ENCODE assay signal across 1 cellular context in genomic region chr7:159328096-159328495, GRCh38.
TF ChIP-seq lines count a peak whose summit lies in the region.

No MANE protein-coding gene starts in this region.

TF ChIP-seq in K562, 482 proteins besides CTCF, POLR2A, EP300 and RAD21 (continued from another document):
- TF ChIP-seq HSF4 (CRISPR knock-in tag; IDR thresholded peaks at IDR 0.05; ENCODE audit: borderline replicate concordance) (no peak), HNRNPLL (IDR thresholded peaks at IDR 0.05; ENCODE audit: low read depth, low read length, poor library complexity, severe bottlenecking) (no peak), BHLHE40 (IDR thresholded peaks at IDR 0.05; ENCODE audit: low read length) (no peak), DMBX1 (CRISPR knock-in tag; IDR thresholded peaks at IDR 0.05; ENCODE audit: borderline replicate concordance) (no peak), COPS2 (conservative IDR thresholded peaks at IDR 0.05) (no peak), PKNOX1 (IDR thresholded peaks at IDR 0.05) (peak; percentile 59), GABPB2 (CRISPR knock-in tag; conservative IDR thresholded peaks at IDR 0.05) (no peak), TCF7 (IDR thresholded peaks at IDR 0.05; ENCODE audit: borderline replicate concordance) (no peak), FOSL1 (tag; conservative IDR thresholded peaks at IDR 0.05) (peak; percentile 60), ZNF717 (CRISPR knock-in tag; IDR thresholded peaks at IDR 0.05) (no peak), PRPF4 (IDR thresholded peaks at IDR 0.05; ENCODE audit: insufficient read depth, low read depth, low read length, poor library complexity, severe bottlenecking) (no peak), REST (CRISPR knock-in tag; IDR thresholded peaks at IDR 0.05; ENCODE audit: low read depth) (no peak), NBN (IDR thresholded peaks at IDR 0.05; ENCODE audit: low read depth) (peak; percentile 77; the same call in 1 of the 2 replicates), XRCC3 (IDR thresholded peaks at IDR 0.05) (0 out of 2 replicates have a peak, but pooled peaks have one; percentile 77), JUN (IDR thresholded peaks at IDR 0.05; ENCODE audit: borderline replicate concordance, low read depth, low read length) (0 out of 2 replicates have a peak, but pooled peaks have one; percentile 9), JUN (CRISPR knock-in tag; IDR thresholded peaks at IDR 0.05; ENCODE audit: borderline replicate concordance) (no peak), CBX8 (IDR thresholded peaks at IDR 0.05; ENCODE audit: borderline replicate concordance, extremely low read depth, low read depth, low read length, poor library complexity, severe bottlenecking) (no peak), JUND (IDR thresholded peaks at IDR 0.05; ENCODE audit: borderline replicate concordance, low read depth, low read length) (no peak), JUND (tag; IDR thresholded peaks at IDR 0.05; ENCODE audit: borderline replicate concordance, low read depth, low read length) (0 out of 3 replicates have a peak, but pooled peaks have one; percentile 45), PHTF2 (CRISPR knock-in tag; IDR thresholded peaks at IDR 0.05) (no peak), TOE1 (IDR thresholded peaks at IDR 0.05; ENCODE audit: borderline replicate concordance) (no peak), TOE1 (CRISPR knock-in tag; IDR thresholded peaks at IDR 0.05; ENCODE audit: borderline replicate concordance, low read depth) (no peak), CBX5 (IDR thresholded peaks at IDR 0.05; ENCODE audit: borderline replicate concordance, low read depth) (peak; percentile 64; the same call in 1 of the 2 replicates), TRIM28 (IDR thresholded peaks at IDR 0.05) (peak; percentile 99)
- TF ChIP-seq, protein P1, sequence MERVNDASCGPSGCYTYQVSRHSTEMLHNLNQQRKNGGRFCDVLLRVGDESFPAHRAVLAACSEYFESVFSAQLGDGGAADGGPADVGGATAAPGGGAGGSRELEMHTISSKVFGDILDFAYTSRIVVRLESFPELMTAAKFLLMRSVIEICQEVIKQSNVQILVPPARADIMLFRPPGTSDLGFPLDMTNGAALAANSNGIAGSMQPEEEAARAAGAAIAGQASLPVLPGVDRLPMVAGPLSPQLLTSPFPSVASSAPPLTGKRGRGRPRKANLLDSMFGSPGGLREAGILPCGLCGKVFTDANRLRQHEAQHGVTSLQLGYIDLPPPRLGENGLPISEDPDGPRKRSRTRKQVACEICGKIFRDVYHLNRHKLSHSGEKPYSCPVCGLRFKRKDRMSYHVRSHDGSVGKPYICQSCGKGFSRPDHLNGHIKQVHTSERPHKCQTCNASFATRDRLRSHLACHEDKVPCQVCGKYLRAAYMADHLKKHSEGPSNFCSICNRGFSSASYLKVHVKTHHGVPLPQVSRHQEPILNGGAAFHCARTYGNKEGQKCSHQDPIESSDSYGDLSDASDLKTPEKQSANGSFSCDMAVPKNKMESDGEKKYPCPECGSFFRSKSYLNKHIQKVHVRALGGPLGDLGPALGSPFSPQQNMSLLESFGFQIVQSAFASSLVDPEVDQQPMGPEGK (CRISPR knock-in tag; IDR thresholded peaks at IDR 0.05; ENCODE audit: borderline replicate concordance): no peak
- TF ChIP-seq, protein P2, sequence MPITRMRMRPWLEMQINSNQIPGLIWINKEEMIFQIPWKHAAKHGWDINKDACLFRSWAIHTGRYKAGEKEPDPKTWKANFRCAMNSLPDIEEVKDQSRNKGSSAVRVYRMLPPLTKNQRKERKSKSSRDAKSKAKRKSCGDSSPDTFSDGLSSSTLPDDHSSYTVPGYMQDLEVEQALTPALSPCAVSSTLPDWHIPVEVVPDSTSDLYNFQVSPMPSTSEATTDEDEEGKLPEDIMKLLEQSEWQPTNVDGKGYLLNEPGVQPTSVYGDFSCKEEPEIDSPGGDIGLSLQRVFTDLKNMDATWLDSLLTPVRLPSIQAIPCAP (CRISPR knock-in tag; IDR thresholded peaks at IDR 0.05; ENCODE audit: borderline replicate concordance): no peak
- TF ChIP-seq, protein P3, sequence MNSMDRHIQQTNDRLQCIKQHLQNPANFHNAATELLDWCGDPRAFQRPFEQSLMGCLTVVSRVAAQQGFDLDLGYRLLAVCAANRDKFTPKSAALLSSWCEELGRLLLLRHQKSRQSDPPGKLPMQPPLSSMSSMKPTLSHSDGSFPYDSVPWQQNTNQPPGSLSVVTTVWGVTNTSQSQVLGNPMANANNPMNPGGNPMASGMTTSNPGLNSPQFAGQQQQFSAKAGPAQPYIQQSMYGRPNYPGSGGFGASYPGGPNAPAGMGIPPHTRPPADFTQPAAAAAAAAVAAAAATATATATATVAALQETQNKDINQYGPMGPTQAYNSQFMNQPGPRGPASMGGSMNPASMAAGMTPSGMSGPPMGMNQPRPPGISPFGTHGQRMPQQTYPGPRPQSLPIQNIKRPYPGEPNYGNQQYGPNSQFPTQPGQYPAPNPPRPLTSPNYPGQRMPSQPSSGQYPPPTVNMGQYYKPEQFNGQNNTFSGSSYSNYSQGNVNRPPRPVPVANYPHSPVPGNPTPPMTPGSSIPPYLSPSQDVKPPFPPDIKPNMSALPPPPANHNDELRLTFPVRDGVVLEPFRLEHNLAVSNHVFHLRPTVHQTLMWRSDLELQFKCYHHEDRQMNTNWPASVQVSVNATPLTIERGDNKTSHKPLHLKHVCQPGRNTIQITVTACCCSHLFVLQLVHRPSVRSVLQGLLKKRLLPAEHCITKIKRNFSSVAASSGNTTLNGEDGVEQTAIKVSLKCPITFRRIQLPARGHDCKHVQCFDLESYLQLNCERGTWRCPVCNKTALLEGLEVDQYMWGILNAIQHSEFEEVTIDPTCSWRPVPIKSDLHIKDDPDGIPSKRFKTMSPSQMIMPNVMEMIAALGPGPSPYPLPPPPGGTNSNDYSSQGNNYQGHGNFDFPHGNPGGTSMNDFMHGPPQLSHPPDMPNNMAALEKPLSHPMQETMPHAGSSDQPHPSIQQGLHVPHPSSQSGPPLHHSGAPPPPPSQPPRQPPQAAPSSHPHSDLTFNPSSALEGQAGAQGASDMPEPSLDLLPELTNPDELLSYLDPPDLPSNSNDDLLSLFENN (IDR thresholded peaks at IDR 0.05; ENCODE audit: low read depth in 2 of 2, low read length in 2 of 2): no peak
- TF ChIP-seq, protein P4, sequence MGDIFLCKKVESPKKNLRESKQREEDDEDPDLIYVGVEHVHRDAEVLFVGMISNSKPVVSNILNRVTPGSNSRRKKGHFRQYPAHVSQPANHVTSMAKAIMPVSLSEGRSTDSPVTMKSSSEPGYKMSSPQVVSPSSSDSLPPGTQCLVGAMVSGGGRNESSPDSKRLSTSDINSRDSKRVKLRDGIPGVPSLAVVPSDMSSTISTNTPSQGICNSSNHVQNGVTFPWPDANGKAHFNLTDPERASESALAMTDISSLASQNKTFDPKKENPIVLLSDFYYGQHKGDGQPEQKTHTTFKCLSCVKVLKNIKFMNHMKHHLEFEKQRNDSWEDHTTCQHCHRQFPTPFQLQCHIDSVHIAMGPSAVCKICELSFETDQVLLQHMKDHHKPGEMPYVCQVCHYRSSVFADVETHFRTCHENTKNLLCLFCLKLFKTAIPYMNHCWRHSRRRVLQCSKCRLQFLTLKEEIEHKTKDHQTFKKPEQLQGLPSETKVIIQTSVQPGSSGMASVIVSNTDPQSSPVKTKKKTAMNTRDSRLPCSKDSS (IDR thresholded peaks at IDR 0.05; ENCODE audit: low read depth, partially characterized antibody): peak; percentile 33
